In the genomic region with DNA sequence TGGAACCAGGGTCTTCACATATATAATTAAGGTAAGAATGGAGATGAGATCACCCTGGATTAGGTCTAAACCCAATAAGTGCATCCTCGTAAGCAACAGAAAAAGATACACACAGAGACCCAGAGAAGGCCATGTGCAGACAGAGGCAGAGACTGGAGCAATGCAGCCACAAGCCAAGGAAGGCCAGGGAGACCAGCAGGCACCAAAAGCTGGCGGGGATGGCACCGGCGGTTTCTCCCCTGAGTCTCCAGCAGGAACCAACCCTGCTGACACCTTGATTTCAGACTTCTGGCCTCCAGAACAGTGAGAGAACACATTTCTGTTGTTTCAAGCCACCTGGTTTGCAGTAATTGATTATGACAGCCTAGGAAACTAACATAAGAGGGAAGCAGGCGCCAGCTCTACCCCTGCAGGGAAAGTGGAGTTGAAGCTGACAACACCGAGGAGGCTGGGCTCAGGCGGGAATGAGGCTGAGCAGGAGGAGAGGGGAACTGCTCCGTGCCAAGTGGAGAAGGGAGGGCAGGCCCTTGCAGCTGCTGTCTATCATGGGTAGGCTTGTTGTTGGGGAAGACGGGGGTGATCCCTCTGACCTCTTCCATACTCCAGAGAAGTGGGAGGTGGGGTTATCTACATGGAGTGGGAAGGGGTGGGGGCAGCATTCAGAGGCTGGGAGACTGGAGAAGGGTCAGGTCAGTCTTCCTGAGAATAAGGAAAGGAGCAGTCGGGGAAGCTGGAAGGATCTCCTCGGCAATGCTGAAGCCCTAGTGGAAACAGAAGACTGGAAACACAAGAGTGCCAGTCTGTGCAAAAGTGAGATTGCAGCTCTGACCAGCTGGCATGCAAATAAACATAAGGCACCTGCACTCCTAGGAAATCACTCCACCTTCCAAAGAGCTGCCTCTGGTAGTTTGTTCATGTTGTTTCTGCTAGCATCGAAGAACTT, we compare ENCODE assay signal across 13 cellular contexts.
DNase-seq lines count a peak whose midpoint lies in the region; ATAC-seq and TF ChIP-seq lines count a peak whose summit lies in the region.
"Had no signal": no experiment of that assay in that cellular context is flagged by ENCODE, and none has a peak within 500 bp of the region (broad histone marks: within the 10 kb centered on the region; RNA-seq: fewer than 3 reads in every experiment).

No MANE protein-coding gene starts in this region.

- peak overlapping the region; percentile 88 to 92 for H3K27ac Mint-ChIP-seq in effector memory CD8-positive, alpha-beta T cell

- H3K27ac ChIP-seq in heart right ventricle (no peak overlapping the region), thyroid gland (peak overlapping the region; percentile 76 to 91 (median 86))
- H3K27ac ChIP-seq: C4-2B, PC-9, right lobe of liver had no signal

- no peak for TF ChIP-seq CTCF in heart right ventricle (IDR thresholded peaks at IDR 0.05)
- TF ChIP-seq CTCF in thyroid gland (IDR thresholded peaks at IDR 0.05): no peak

- H3K4me1 ChIP-seq in heart right ventricle: no peaks in the 10 kb centered on the region
- H3K4me1 ChIP-seq in thyroid gland: peaks cover 18 to 28% of the 10 kb centered on the region in 2 donors
- H3K4me1 ChIP-seq: right lobe of liver had no signal

- no peak for DNase-seq in heart right ventricle
- no peak for DNase-seq in cardiac septum (ENCODE audit: low spot score)
- DNase-seq in NCI-H524 (lab: John Stamatoyannopoulos, UW): peak; percentile 32 to 76
- DNase-seq in effector memory CD8-positive, alpha-beta T cell: no peak
- peak; percentile 74 to 77 for DNase-seq in thyroid gland
- no peak for DNase-seq in RKO (ENCODE audit: low spot score)
- no peak for DNase-seq in kidney tubule cell (ENCODE audit: low spot score)
- DNase-seq in effector CD8-positive, alpha-beta T cell (lab: John Stamatoyannopoulos, UW): no peak
- DNase-seq: activated CD4-positive, CD25-positive, alpha-beta regulatory T cell treated with anti-CD3 and anti-CD28 coated beads, Interleukin-2, amount 50 U/mL, for 72 hours; PC-9; right lobe of liver had no signal

- peaks cover 66% of the 10 kb centered on the region for H3K36me3 Mint-ChIP-seq in effector memory CD8-positive, alpha-beta T cell (ENCODE audit: insufficient read depth)

- H3K36me3 ChIP-seq in heart right ventricle (peaks cover 0 to 30% (median 0%) of the 10 kb centered on the region in 9 donors), thyroid gland (no peaks in the 10 kb centered on the region)

- H3K27me3 Mint-ChIP-seq in effector memory CD8-positive, alpha-beta T cell: no peaks in the 10 kb centered on the region

- no peaks in the 10 kb centered on the region for H3K27me3 ChIP-seq in heart right ventricle
- no peaks in the 10 kb centered on the region for H3K27me3 ChIP-seq in thyroid gland
- H3K27me3 ChIP-seq: right lobe of liver had no signal

- H3K4me3 ChIP-seq in heart right ventricle: no peak overlapping the region
- H3K4me3 ChIP-seq in thyroid gland (replicated peaks in 1 of 3): no peak overlapping the region
- H3K4me3 ChIP-seq: PC-9, right lobe of liver had no signal

- no peak overlapping the region for H3K4me3 Mint-ChIP-seq in effector memory CD8-positive, alpha-beta T cell

- no peaks in the 10 kb centered on the region for H3K9me3 ChIP-seq in heart right ventricle
- no peaks in the 10 kb centered on the region for H3K9me3 ChIP-seq in thyroid gland
- H3K9me3 ChIP-seq: right lobe of liver had no signal

- ATAC-seq in heart right ventricle: peak in 5 of 8 donors; percentile 30 to 74 (median 46)
- no peak for ATAC-seq in effector memory CD8-positive, alpha-beta T cell (replicated peaks)
- ATAC-seq: HepG2 had no signal

- 73 to 76% methylated on average over 12 of the region's 12 CpGs for WGBS in heart right ventricle, 2 donors
- WGBS in thyroid gland, 2 donors: 58 to 64% methylated on average over 12 of the region's 12 CpGs

- intact Hi-C loops in heart right ventricle (cut with DNase I) (no loop called here), cardiac septum (cut with DNase I) (no loop called here), thyroid gland (cut with DNase I) (loop anchor here (10.0 kb wide), 1 partner anchor 65 kb away; no protein-coding TSS in a partner anchor)

- peaks cover 19 to 42% of the 10 kb centered on the region in 2 donors for H3K4me1 Mint-ChIP-seq in effector memory CD8-positive, alpha-beta T cell (ENCODE audit: low read depth in 2 of 2)

- no peaks in the 10 kb centered on the region for H3K9me3 Mint-ChIP-seq in effector memory CD8-positive, alpha-beta T cell

- TF ChIP-seq POLR2A in thyroid gland (IDR thresholded peaks at IDR 0.05): no peak

Comparison
In these comparisons a context has a peak if more than half of its experiments do, and no peak if none do; other contexts are left out.
1. DNase-seq: peak in NCI-H524 (2 of 2) and thyroid gland (2 of 2); none in heart right ventricle (0 of 2), cardiac septum (single experiment), effector memory CD8-positive, alpha-beta T cell (0 of 3), RKO (single experiment), kidney tubule cell (single experiment) and effector CD8-positive, alpha-beta T cell (single experiment).
2. H3K27ac ChIP-seq: peak in thyroid gland (3 of 3); none in heart right ventricle (0 of 10).